ENCODE assay signal across 8 cellular contexts in the genomic region with DNA sequence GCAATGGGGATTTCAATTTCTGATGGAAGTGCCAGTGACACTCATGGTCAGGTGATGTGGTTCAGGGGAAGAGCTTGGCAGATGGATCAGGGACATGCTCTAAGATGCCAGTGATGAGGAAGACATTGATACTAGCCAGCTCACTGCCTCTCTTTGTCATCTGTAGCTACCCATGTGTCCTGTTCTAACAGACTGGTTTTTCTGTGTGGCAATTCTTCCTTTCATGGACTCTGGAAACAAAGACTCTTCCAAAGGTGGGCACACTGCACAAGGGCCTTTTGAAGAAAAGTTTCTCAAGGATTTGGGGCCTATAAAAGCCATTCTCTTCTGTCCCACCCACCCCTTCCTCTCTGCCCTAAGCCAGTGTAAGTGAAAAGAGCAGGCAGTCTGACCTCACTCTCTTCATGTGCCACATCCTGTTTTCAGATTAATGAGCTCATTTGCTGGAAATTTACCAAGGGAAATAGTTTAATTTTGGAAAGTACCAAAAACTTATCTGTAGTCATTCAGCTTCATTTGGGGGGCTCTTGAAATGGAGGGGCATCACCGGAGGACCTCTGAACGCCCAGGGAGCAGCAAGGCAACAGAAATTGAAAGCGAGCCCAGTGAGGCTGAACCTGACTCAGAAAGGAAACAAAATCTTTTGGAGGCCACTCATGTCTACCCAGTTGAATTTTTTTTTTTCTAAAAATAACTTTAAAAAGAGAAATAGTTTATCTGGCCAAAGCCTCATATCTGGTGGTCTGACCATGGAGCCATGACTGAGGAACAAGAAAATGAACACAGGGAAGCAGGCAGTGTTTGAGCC. TPM values are rescaled to one million over a fixed set of nuclear protein-coding genes. Genes with fewer than 3 reads are reported as not detected.
DNase-seq lines count a peak whose midpoint lies in the region; ATAC-seq and TF ChIP-seq lines count a peak whose summit lies in the region.

No MANE protein-coding gene starts in this region.

- no peak for TF ChIP-seq POLR2A in gastrocnemius medialis (IDR thresholded peaks at IDR 0.05)

- in situ Hi-C loops in gastrocnemius medialis (cut with MboI; ENCODE audit: low sequenced_read_pairs in 4 of 4): loop anchor here in 3 of 4 donors (10.0 to 25.0 kb wide), 3 partner anchors 57 to 177 kb away; partner anchors contain the start of gene PHF19 (in 3 of the 3)

- H3K4me1 ChIP-seq in gastrocnemius medialis: peaks cover 28 to 29% of the 10 kb centered on the region in 2 donors

- H3K36me3 Mint-ChIP-seq in IgD-negative memory B cell: no peaks in the 10 kb centered on the region
- H3K36me3 Mint-ChIP-seq in activated B cell treated with CpG ODN at 0.5 μM for 24 hours (ENCODE audit: low read depth): no peaks in the 10 kb centered on the region
- no peaks in the 10 kb centered on the region for H3K36me3 Mint-ChIP-seq in endothelial cell (ENCODE audit: low read depth, unreplicated experiment)

- H3K27ac Mint-ChIP-seq in IgD-negative memory B cell (peak overlapping the region; percentile 96 to 99 (median 96)), activated B cell treated with CpG ODN at 0.5 μM for 24 hours (peak overlapping the region; percentile 100), endothelial cell (ENCODE audit: unreplicated experiment) (peak overlapping the region; percentile 74)

- H3K9me3 Mint-ChIP-seq in IgD-negative memory B cell (no peaks in the 10 kb centered on the region), activated B cell treated with CpG ODN at 0.5 μM for 24 hours (no peaks in the 10 kb centered on the region), endothelial cell (ENCODE audit: unreplicated experiment) (no peaks in the 10 kb centered on the region)

- peak; percentile 79 for DNase-seq in GM12864 (ENCODE audit: low read depth)
- peak; percentile 50 for DNase-seq in activated B cell treated with CpG ODN at 0.5 μM for 24 hours
- no peak for DNase-seq in endothelial cell (ENCODE audit: low spot score)
- DNase-seq in gastrocnemius medialis: no peak
- no peak for DNase-seq in NCI-H1048 (lab: John Stamatoyannopoulos, UW)
- no peak for DNase-seq in SHP77 treated with DMSO at 0.1 percent for 48 hours (lab: John Stamatoyannopoulos, UW)

- H3K27ac ChIP-seq in gastrocnemius medialis: peak overlapping the region; percentile 62 to 78 (median 67)

- CTCF ChIA-PET in activated B cell treated with CpG ODN at 0.5 μM for 24 hours (lab: Charles Lee): interaction anchor here (0.7 to 1.5 kb wide), 7 partner anchors 11 to 175 kb away, joined by 3 to 6 read pairs (median 4); partner anchors contain the start of gene FBXW2

- H3K4me1 Mint-ChIP-seq in IgD-negative memory B cell (peaks cover 58 to 75% (median 61%) of the 10 kb centered on the region in 3 donors), activated B cell treated with CpG ODN at 0.5 μM for 24 hours (peaks cover 91% of the 10 kb centered on the region), endothelial cell (ENCODE audit: unreplicated experiment) (peaks cover 18% of the 10 kb centered on the region)

- peak overlapping the region; percentile 76 to 88 (median 86) for H3K4me3 Mint-ChIP-seq in IgD-negative memory B cell
- H3K4me3 Mint-ChIP-seq in activated B cell treated with CpG ODN at 0.5 μM for 24 hours: peak overlapping the region; percentile 76
- no peak overlapping the region for H3K4me3 Mint-ChIP-seq in endothelial cell (ENCODE audit: unreplicated experiment)

- H3K4me3 ChIP-seq in GM12864 (ENCODE audit: low read depth, low read length) (peak overlapping the region; percentile 35; the same call in 1 of the 2 replicates), gastrocnemius medialis (no peak overlapping the region)

- POLR2A ChIA-PET in activated B cell treated with CpG ODN at 0.5 μM for 24 hours (lab: Charles Lee): interaction anchor here (0.6 to 6.3 kb wide), 22 partner anchors 8 to 1012 kb away, joined by 3 to 114 read pairs (median 6); partner anchors contain the start of genes FBXW2 and PHF19

- ATAC-seq in GM21423 (IDR thresholded peaks at IDR 0.05; ENCODE audit: unreplicated experiment) (peak; percentile 45), activated B cell treated with CpG ODN at 0.5 μM for 24 hours (ENCODE audit: low read depth) (peak; percentile 64), gastrocnemius medialis (no peak)

- no peaks in the 10 kb centered on the region for H3K27me3 Mint-ChIP-seq in IgD-negative memory B cell
- no peaks in the 10 kb centered on the region for H3K27me3 Mint-ChIP-seq in activated B cell treated with CpG ODN at 0.5 μM for 24 hours
- peaks cover 8% of the 10 kb centered on the region for H3K27me3 Mint-ChIP-seq in endothelial cell (ENCODE audit: unreplicated experiment)

- no peaks in the 10 kb centered on the region for H3K9me3 ChIP-seq in gastrocnemius medialis

- H3K36me3 ChIP-seq in gastrocnemius medialis: no peaks in the 10 kb centered on the region

- intact Hi-C loops in activated B cell treated with CpG ODN at 0.5 μM for 24 hours (cut with micrococcal nuclease) (loop anchor here (1.0 to 5.0 kb wide), 7 partner anchors 11 to 271 kb away; partner anchors contain the start of genes MEGF9 and RAB14), gastrocnemius medialis (cut with DNase I; ENCODE audit: low total_unique reads) (no loop called here)

- H3K27me3 ChIP-seq in gastrocnemius medialis: no peaks in the 10 kb centered on the region

- TF ChIP-seq CTCF in GM12864 (IDR thresholded peaks at IDR 0.05; ENCODE audit: low read depth, low read length, missing control alignments) (no peak), activated B cell treated with CpG ODN at 0.5 μM for 24 hours (IDR thresholded peaks at IDR 0.05) (no peak), endothelial cell (IDR thresholded peaks at IDR 0.05; ENCODE audit: unreplicated experiment) (no peak), gastrocnemius medialis (IDR thresholded peaks at IDR 0.05 in 4 of 5, conservative IDR thresholded peaks at IDR 0.05 in 1 of 5) (no peak)

RNA-seq across cellular contexts. Expression of gene TRAF1, which starts 4.9 kb away (rescaled TPM):
- polyA plus RNA-seq in IgD-negative memory B cell: 1.3 TPM
- total RNA-seq in activated B cell treated with CpG ODN at 0.5 μM for 24 hours (115 and 130 TPM in 2 replicates), endothelial cell (ENCODE audit: unreplicated experiment) (1.4 TPM), gastrocnemius medialis (1 to 10 TPM in 1 of 4 donors, under 1 TPM in 3; 0.42 to 1.6 (median 0.77) TPM)

RNA-seq across cellular contexts. Expression of gene PHF19, which starts 54.5 kb away (rescaled TPM):
- polyA plus RNA-seq in IgD-negative memory B cell: 3.9 TPM
- total RNA-seq in activated B cell treated with CpG ODN at 0.5 μM for 24 hours (50.2 and 55.3 TPM in 2 replicates), endothelial cell (ENCODE audit: unreplicated experiment) (10.0 TPM), gastrocnemius medialis (10 to 100 TPM in 2 of 4 donors, 1 to 10 TPM in 2; 9.2 to 12.5 (median 10.8) TPM)

Comparison
In these comparisons a context has a peak if more than half of its experiments do, and no peak if none do; other contexts are left out.
1. DNase-seq: peak in GM12864 (single experiment) and activated B cell treated with CpG ODN at 0.5 μM for 24 hours (single experiment); none in endothelial cell (single experiment), gastrocnemius medialis (0 of 2), NCI-H1048 (single experiment) and SHP77 treated with DMSO at 0.1 percent for 48 hours (single experiment).
2. ATAC-seq: peak in GM21423 (single experiment) and activated B cell treated with CpG ODN at 0.5 μM for 24 hours (single experiment); none in gastrocnemius medialis (0 of 2).
3. RNA of gene TRAF1, which starts 4.9 kb away (total RNA-seq): 115 to 130 TPM in activated B cell treated with CpG ODN at 0.5 μM for 24 hours; 1.4 TPM in endothelial cell (single experiment) and 0.42 to 1.6 TPM in gastrocnemius medialis; every median in the first group is over 10 times any median in the second.
4. Peak in every context shown above with its lines, with median percentiles within 50 percentile points of each other: H3K27ac Mint-ChIP-seq.